1 cellular context compared by ENCODE assay signal in the genomic region with DNA sequence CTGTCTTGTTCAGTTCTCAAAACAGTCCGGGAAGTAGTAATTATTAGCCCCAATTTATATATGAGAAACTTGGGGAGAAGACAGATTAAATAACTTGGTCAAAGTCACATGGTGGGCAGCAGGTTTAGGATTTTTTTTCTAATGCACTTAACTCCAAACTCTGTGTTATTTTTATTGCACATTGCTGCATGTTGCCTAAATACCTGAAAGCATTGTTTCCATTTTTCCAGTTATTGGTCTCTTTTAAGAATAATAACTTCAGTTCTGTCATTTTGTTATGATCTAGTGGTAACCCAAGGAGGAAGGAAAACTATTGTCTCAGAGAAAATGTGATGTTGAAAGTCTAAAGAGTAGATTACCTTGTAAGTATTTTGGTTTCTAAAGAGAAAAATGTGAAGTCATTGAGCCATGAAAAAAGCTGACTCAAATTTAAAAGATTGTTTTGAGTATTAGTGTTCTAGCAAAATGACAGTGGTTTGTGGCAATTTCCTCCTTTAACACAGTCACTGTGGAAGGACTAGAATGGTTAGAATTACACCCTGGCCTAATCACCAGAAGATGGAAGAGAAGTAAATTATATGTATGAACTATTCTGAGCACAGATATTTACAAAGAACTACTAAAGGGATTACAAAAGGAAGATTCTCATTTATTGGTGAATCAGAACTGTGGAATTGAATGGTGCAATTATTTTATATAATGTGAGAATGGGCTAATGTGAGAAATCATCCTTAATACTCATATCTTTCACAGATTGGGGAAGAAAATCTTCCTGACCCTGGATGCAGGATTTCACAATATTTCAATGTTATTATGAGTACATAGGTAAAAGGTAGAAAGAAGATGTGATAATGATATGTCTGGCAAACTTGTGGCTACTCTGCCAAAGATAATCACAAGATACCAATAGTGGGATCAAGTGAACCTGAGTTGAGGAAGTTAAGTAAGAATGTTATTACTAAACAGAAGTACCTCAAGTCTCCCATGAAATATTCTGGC.
TF ChIP-seq lines count a peak whose summit lies in the region.

No MANE protein-coding gene starts in this region.

TF ChIP-seq in IMR-90, 13 proteins besides CTCF, POLR2A, EP300 and RAD21 (continued from another document):
- no peak for TF ChIP-seq RCOR1 (IDR thresholded peaks at IDR 0.05; ENCODE audit: insufficient replicate concordance, low read length)
- no peak for TF ChIP-seq NFE2L2 (IDR thresholded peaks at IDR 0.05; ENCODE audit: low read depth, low read length)
- no peak for TF ChIP-seq MAZ (IDR thresholded peaks at IDR 0.05; ENCODE audit: borderline replicate concordance, low read depth, low read length)
- TF ChIP-seq FOS (IDR thresholded peaks at IDR 0.05; ENCODE audit: low read depth, low read length) = no peak
- TF ChIP-seq CHD1 (IDR thresholded peaks at IDR 0.05; ENCODE audit: low read depth, low read length) = no peak
TF ChIP-seq in IMR-90: peak in this region for 2.
